In genomic region chr15:39548561-39548960, GRCh38 we compare ENCODE assay signal across 6 cellular contexts.
"Had no signal": no experiment of that assay in that cellular context is flagged by ENCODE, and none has a peak within 500 bp of the region (broad histone marks: within the 10 kb centered on the region; RNA-seq: fewer than 3 reads in every experiment).

No MANE protein-coding gene starts in this region.

- DNase-seq: IMR-90, KBM-7 had no signal

- FAIRE-seq: HepG2, HTR-8/SVneo had no signal

- H3K4me3 Mint-ChIP-seq: IgD-negative memory B cell had no signal

- H3K27ac Mint-ChIP-seq: IgD-negative memory B cell had no signal

- H3K4me1 Mint-ChIP-seq: IgD-negative memory B cell had no signal

- ATAC-seq: HepG2 had no signal

- H3K27ac ChIP-seq: HL-60 had no signal
